ENCODE assay signal across 21 cellular contexts in genomic region chr13:71801781-71802180, GRCh38.
DNase-seq lines count a peak whose midpoint lies in the region; ATAC-seq and TF ChIP-seq lines count a peak whose summit lies in the region.
"Had no signal": no experiment of that assay in that cellular context is flagged by ENCODE, and none has a peak within 500 bp of the region (broad histone marks: within the 10 kb centered on the region; RNA-seq: fewer than 3 reads in every experiment).

No MANE protein-coding gene starts in this region.

- H3K36me3 Mint-ChIP-seq in endodermal cell (ENCODE audit: low read depth), result no peaks in the 10 kb centered on the region
- H3K36me3 Mint-ChIP-seq in stimulated activated effector memory CD8-positive, alpha-beta T cell treated with anti-CD3 and anti-CD28 coated beads, Interleukin-12 subunit alpha, Interleukin-12 subunit beta, amount 100 ng/mL, for 72 hours, result no peaks in the 10 kb centered on the region
- H3K36me3 Mint-ChIP-seq: activated naive CD8-positive, alpha-beta T cell; CD4-positive, alpha-beta memory T cell; naive B cell had no signal

- intact Hi-C loops in right lobe of liver (cut with DNase I), result no loop called here

- H3K27me3 ChIP-seq in BE2C (no peaks in the 10 kb centered on the region), endodermal cell (ENCODE audit: control insufficient read depth, insufficient read depth, low read length, poor library complexity, severe bottlenecking) (no peaks in the 10 kb centered on the region), right lobe of liver (no peaks in the 10 kb centered on the region)
- H3K27me3 ChIP-seq: breast epithelium, SJCRH30, stomach had no signal

- no peak overlapping the region for H3K4me3 Mint-ChIP-seq in endodermal cell
- H3K4me3 Mint-ChIP-seq in stimulated activated effector memory CD8-positive, alpha-beta T cell treated with anti-CD3 and anti-CD28 coated beads, Interleukin-12 subunit alpha, Interleukin-12 subunit beta, amount 100 ng/mL, for 72 hours, result no peak overlapping the region
- H3K4me3 Mint-ChIP-seq: activated naive CD8-positive, alpha-beta T cell; CD4-positive, alpha-beta memory T cell; naive B cell had no signal

- peak overlapping the region; percentile 55 for H3K27ac ChIP-seq in endodermal cell (ENCODE audit: low read depth, low read length)
- H3K27ac ChIP-seq in right lobe of liver, result no peak overlapping the region
- H3K27ac ChIP-seq: breast epithelium, SJCRH30 had no signal

- H3K4me3 ChIP-seq in BE2C (ENCODE audit: low read depth, low read length) (peak overlapping the region; percentile 35), endodermal cell (ENCODE audit: low read length) (no peak overlapping the region), right lobe of liver (no peak overlapping the region)
- H3K4me3 ChIP-seq: breast epithelium, lung, SJCRH30, stomach had no signal

- no peak for TF ChIP-seq POLR2A in right lobe of liver (IDR thresholded peaks at IDR 0.05)

- peaks cover 4% of the 10 kb centered on the region for H3K4me1 Mint-ChIP-seq in endodermal cell
- H3K4me1 Mint-ChIP-seq in stimulated activated effector memory CD8-positive, alpha-beta T cell treated with anti-CD3 and anti-CD28 coated beads, Interleukin-12 subunit alpha, Interleukin-12 subunit beta, amount 100 ng/mL, for 72 hours, result no peaks in the 10 kb centered on the region
- H3K4me1 Mint-ChIP-seq: CD4-positive, alpha-beta memory T cell; naive B cell had no signal

- WGBS in endodermal cell (ENCODE audit: insufficient coverage in 1 of 2, insufficient read length in 1 of 2), 2 experiments, result 91 to 92% methylated on average over 2 of the region's 2 CpGs
- 67% methylated on average over 2 of the region's 2 CpGs for WGBS in right lobe of liver (ENCODE audit: insufficient coverage, low coverage, low lambda C conversion rate, missing lambda C conversion rate)

- peak; percentile 50 for DNase-seq in BE2C
- peak; percentile 88 for DNase-seq in NCI-H1092 treated with DMSO at 0.1 percent for 48 hours (lab: John Stamatoyannopoulos, UW)
- DNase-seq in NCI-H446 treated with DMSO at 0.1 percent for 48 hours (lab: John Stamatoyannopoulos, UW), result peak; percentile 50
- no peak for DNase-seq in endodermal cell
- DNase-seq in stimulated activated effector memory CD8-positive, alpha-beta T cell treated with anti-CD3 and anti-CD28 coated beads, Interleukin-12 subunit alpha, Interleukin-12 subunit beta, amount 100 ng/mL, for 72 hours (ENCODE audit: low spot score in 2 of 2), result no peak
- DNase-seq in 8988T, result no peak
- DNase-seq in OCI-M1 (lab: John Stamatoyannopoulos, UW), result no peak
- no peak for DNase-seq in right lobe of liver
- DNase-seq: ACHN; activated CD4-positive, alpha-beta T cell treated with anti-CD3 and anti-CD28 coated beads, Interleukin-2, amount 50 U/mL, for 4 hours; activated T-cell treated with anti-CD3 and anti-CD28 coated beads, Interleukin-2, amount 50 U/mL, for 1 hour; CD4-positive, alpha-beta memory T cell; GOT3; naive B cell; SJCRH30; stimulated activated CD4-positive, alpha-beta T cell treated with anti-CD3 and anti-CD28 coated beads, Interleukin-15, amount 100 ng/mL, for 24 hours; stomach; T1000 had no signal

- H3K9me3 ChIP-seq in BE2C (no peaks in the 10 kb centered on the region), endodermal cell (ENCODE audit: control insufficient read depth, low read length) (no peaks in the 10 kb centered on the region), right lobe of liver (no peaks in the 10 kb centered on the region)
- H3K9me3 ChIP-seq: breast epithelium, SJCRH30, stomach had no signal

- H3K36me3 ChIP-seq in BE2C, result no peaks in the 10 kb centered on the region
- H3K36me3 ChIP-seq in endodermal cell (ENCODE audit: control insufficient read depth, insufficient read depth, low read length), result no peaks in the 10 kb centered on the region
- no peaks in the 10 kb centered on the region for H3K36me3 ChIP-seq in right lobe of liver
- H3K36me3 ChIP-seq: breast epithelium, SJCRH30, stomach had no signal

- TF ChIP-seq CTCF in BE2C (IDR thresholded peaks at IDR 0.05; ENCODE audit: low read depth, low read length), result no peak
- TF ChIP-seq CTCF in endodermal cell (conservative IDR thresholded peaks at IDR 0.05), result no peak
- TF ChIP-seq CTCF in right lobe of liver (IDR thresholded peaks at IDR 0.05), result no peak

- H3K9me3 Mint-ChIP-seq in endodermal cell, result no peaks in the 10 kb centered on the region
- H3K9me3 Mint-ChIP-seq in stimulated activated effector memory CD8-positive, alpha-beta T cell treated with anti-CD3 and anti-CD28 coated beads, Interleukin-12 subunit alpha, Interleukin-12 subunit beta, amount 100 ng/mL, for 72 hours, result peaks cover 3% of the 10 kb centered on the region

- no peak overlapping the region for H3K27ac Mint-ChIP-seq in endodermal cell
- no peak overlapping the region for H3K27ac Mint-ChIP-seq in stimulated activated effector memory CD8-positive, alpha-beta T cell treated with anti-CD3 and anti-CD28 coated beads, Interleukin-12 subunit alpha, Interleukin-12 subunit beta, amount 100 ng/mL, for 72 hours
- H3K27ac Mint-ChIP-seq: activated naive CD8-positive, alpha-beta T cell; CD4-positive, alpha-beta memory T cell; naive B cell had no signal

- H3K4me1 ChIP-seq in BE2C (peaks cover 33% of the 10 kb centered on the region), endodermal cell (ENCODE audit: control insufficient read depth, insufficient read depth, low read length) (no peaks in the 10 kb centered on the region), right lobe of liver (no peaks in the 10 kb centered on the region)
- H3K4me1 ChIP-seq: breast epithelium, stomach had no signal

- H3K27me3 Mint-ChIP-seq in endodermal cell (ENCODE audit: insufficient read depth), result no peaks in the 10 kb centered on the region
- H3K27me3 Mint-ChIP-seq: activated naive CD8-positive, alpha-beta T cell; CD4-positive, alpha-beta memory T cell; naive B cell had no signal

- no peak overlapping the region for H3K9ac ChIP-seq in endodermal cell (ENCODE audit: extremely low read depth, low read length, poor library complexity, severe bottlenecking)

- no peak for ATAC-seq in stimulated activated effector memory CD8-positive, alpha-beta T cell treated with anti-CD3 and anti-CD28 coated beads, Interleukin-12 subunit alpha, Interleukin-12 subunit beta, amount 100 ng/mL, for 72 hours
- ATAC-seq in right lobe of liver, result no peak

Comparison
In these comparisons a context has a peak if more than half of its experiments do, and no peak if none do; other contexts are left out.
1. DNase-seq: peak in BE2C (single experiment), NCI-H1092 treated with DMSO at 0.1 percent for 48 hours (single experiment) and NCI-H446 treated with DMSO at 0.1 percent for 48 hours (single experiment); none in endodermal cell (single experiment), stimulated activated effector memory CD8-positive, alpha-beta T cell treated with anti-CD3 and anti-CD28 coated beads, Interleukin-12 subunit alpha, Interleukin-12 subunit beta, amount 100 ng/mL, for 72 hours (0 of 2), 8988T (single experiment), OCI-M1 (single experiment) and right lobe of liver (0 of 3).